In the genomic region with DNA sequence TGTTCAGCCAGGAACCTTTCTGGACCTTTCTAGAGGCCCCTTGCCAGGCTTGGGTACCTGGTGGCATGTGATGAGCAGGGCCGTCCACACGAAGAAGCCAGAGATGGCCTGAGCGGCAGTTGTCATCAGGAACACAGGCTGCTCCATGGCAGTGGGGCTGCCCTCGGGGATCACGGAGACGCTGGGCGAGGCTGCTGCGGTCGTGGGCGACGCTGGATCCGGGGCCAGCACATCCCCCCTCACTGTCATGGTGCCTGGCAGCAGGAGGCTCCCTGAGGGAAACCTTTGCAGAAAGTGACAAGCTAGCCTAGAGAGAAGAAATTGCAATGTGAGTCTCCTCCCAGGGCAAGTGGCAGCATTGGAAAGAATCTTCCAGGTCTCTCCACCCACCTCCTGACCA, we compare ENCODE assay signal across 18 cellular contexts.
"Had no signal": no experiment of that assay in that cellular context is flagged by ENCODE, and none has a peak within 500 bp of the region (broad histone marks: within the 10 kb centered on the region; RNA-seq: fewer than 3 reads in every experiment).

No MANE protein-coding gene starts in this region.

- H3K27ac ChIP-seq: epithelial cell of prostate had no signal

- H3K4me3 ChIP-seq: mucosa of descending colon, prostate gland, tibial nerve had no signal

- H3K4me1 ChIP-seq: prostate gland had no signal

- ATAC-seq: activated T-cell treated with anti-CD3 and anti-CD28 coated beads, Interleukin-2, amount 50 U/mL, for 72 hours; effector memory CD8-positive, alpha-beta T cell; mucosa of descending colon; naive thymus-derived CD8-positive, alpha-beta T cell; stimulated activated naive CD8-positive, alpha-beta T cell treated with anti-CD3 and anti-CD28 coated beads, Interleukin-15, Interleukin-2, amounts not matched to agents 100 U/mL and 50 U/mL, for 24 hours had no signal

- H3K4me1 Mint-ChIP-seq: activated CD4-positive, alpha-beta memory T cell treated with anti-CD3 and anti-CD28 coated beads, Interleukin-2, amount 10 ng/mL, durations not matched to agents 7 days and 5 days; activated naive CD8-positive, alpha-beta T cell treated with anti-CD3 and anti-CD28 coated beads for 36 hours had no signal

- H3K27me3 ChIP-seq: tibial nerve had no signal

- H3K4me3 Mint-ChIP-seq: activated CD4-positive, alpha-beta memory T cell treated with anti-CD3 and anti-CD28 coated beads, Interleukin-2, amount 10 ng/mL, durations not matched to agents 7 days and 5 days; activated naive CD8-positive, alpha-beta T cell treated with anti-CD3 and anti-CD28 coated beads for 36 hours; activated T-cell treated with anti-CD3 and anti-CD28 coated beads, Interleukin-2, amount 50 U/mL, for 72 hours; effector memory CD8-positive, alpha-beta T cell; naive thymus-derived CD8-positive, alpha-beta T cell had no signal

- H3K9me3 ChIP-seq: mucosa of descending colon, prostate gland, tibial nerve had no signal

- H3K36me3 ChIP-seq: prostate gland had no signal

- H3K27me3 Mint-ChIP-seq: activated CD4-positive, alpha-beta memory T cell treated with anti-CD3 and anti-CD28 coated beads, Interleukin-2, amount 10 ng/mL, durations not matched to agents 7 days and 5 days; activated naive CD8-positive, alpha-beta T cell treated with anti-CD3 and anti-CD28 coated beads for 36 hours; effector memory CD8-positive, alpha-beta T cell; naive thymus-derived CD8-positive, alpha-beta T cell had no signal

- DNase-seq: activated CD4-positive, alpha-beta memory T cell treated with anti-CD3 and anti-CD28 coated beads, Interleukin-2, amount 10 ng/mL, durations not matched to agents 7 days and 5 days; activated CD4-positive, alpha-beta T cell treated with anti-CD3 and anti-CD28 coated beads for 1 hour; activated CD8-positive, alpha-beta memory T cell treated with anti-CD3 and anti-CD28 coated beads, Interleukin-2, amount 50 U/mL, for 4 hours; activated gamma-delta T cell treated with Interleukin-2 at 50 U/mL for 16 hours; activated naive CD8-positive, alpha-beta T cell treated with anti-CD3 and anti-CD28 coated beads for 36 hours; activated T-cell treated with anti-CD3 and anti-CD28 coated beads, Interleukin-2, amount 50 U/mL, for 72 hours; aorta; effector memory CD8-positive, alpha-beta T cell; mucosa of descending colon; naive thymus-derived CD8-positive, alpha-beta T cell; occipital lobe; stimulated activated CD4-positive, alpha-beta T cell treated with anti-CD3 and anti-CD28 coated beads, Interleukin-4, amount 100 ng/mL, for 1 hour; stimulated activated CD8-positive, alpha-beta memory T cell treated with anti-CD3 and anti-CD28 coated beads, Interleukin-4, amount 100 ng/mL, for 48 hours; stimulated activated naive CD8-positive, alpha-beta T cell treated with anti-CD3 and anti-CD28 coated beads, Interleukin-15, Interleukin-2, amounts not matched to agents 100 U/mL and 50 U/mL, for 24 hours; T-helper 9 cell had no signal

- H3K27ac Mint-ChIP-seq: activated CD4-positive, alpha-beta memory T cell treated with anti-CD3 and anti-CD28 coated beads, Interleukin-2, amount 10 ng/mL, durations not matched to agents 7 days and 5 days; activated naive CD8-positive, alpha-beta T cell treated with anti-CD3 and anti-CD28 coated beads for 36 hours; activated T-cell treated with anti-CD3 and anti-CD28 coated beads, Interleukin-2, amount 50 U/mL, for 72 hours had no signal

- H3K9me3 Mint-ChIP-seq: activated CD4-positive, alpha-beta memory T cell treated with anti-CD3 and anti-CD28 coated beads, Interleukin-2, amount 10 ng/mL, durations not matched to agents 7 days and 5 days; activated naive CD8-positive, alpha-beta T cell treated with anti-CD3 and anti-CD28 coated beads for 36 hours had no signal
